8 cellular contexts compared by ENCODE assay signal in the genomic region with DNA sequence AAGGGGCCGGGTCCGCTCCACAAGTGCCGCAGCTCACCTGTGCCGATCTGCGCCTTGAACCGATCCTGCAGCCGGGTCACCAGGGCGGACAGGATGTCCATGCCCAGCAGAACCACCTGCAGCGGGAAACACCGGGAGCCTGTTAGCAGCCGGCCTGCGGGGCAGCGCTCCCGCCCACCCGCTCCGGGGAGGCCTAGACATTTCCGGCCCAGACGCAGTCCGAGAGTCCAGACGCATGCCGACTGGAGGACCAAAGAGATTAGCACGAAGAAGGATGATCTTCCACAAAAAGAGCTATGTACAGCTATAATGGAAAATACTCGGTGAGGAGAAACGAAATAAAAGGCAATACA. TPM values are rescaled to one million over a fixed set of nuclear protein-coding genes. Genes with fewer than 3 reads are reported as not detected.
DNase-seq lines count a peak whose midpoint lies in the region; ATAC-seq, FAIRE-seq and TF ChIP-seq lines count a peak whose summit lies in the region.

No MANE protein-coding gene starts in this region.

- no peak for TF ChIP-seq EP300 in A549 (IDR thresholded peaks at IDR 0.05)

- H3K9me3 Mint-ChIP-seq in activated naive CD8-positive, alpha-beta T cell treated with anti-CD3 and anti-CD28 coated beads, Interleukin-2, amount 10 ng/mL, durations not matched to agents 7 days and 5 days: no peaks in the 10 kb centered on the region

- peak; percentile 42 for TF ChIP-seq POLR2A in A549 (IDR thresholded peaks at IDR 0.05; ENCODE audit: low read length)

- H3K9ac ChIP-seq in rectal smooth muscle tissue (ENCODE audit: low read length): peak overlapping the region; percentile 7

- no peaks in the 10 kb centered on the region for H3K27me3 Mint-ChIP-seq in activated naive CD8-positive, alpha-beta T cell treated with anti-CD3 and anti-CD28 coated beads, Interleukin-2, amount 10 ng/mL, durations not matched to agents 7 days and 5 days

- H3K27ac ChIP-seq in A549: peak overlapping the region; percentile 91 to 99
- peak overlapping the region; percentile 97 for H3K27ac ChIP-seq in rectal smooth muscle tissue (ENCODE audit: low read depth, low read length)

- TF ChIP-seq CTCF in A549 (IDR thresholded peaks at IDR 0.05): no peak
- no peak for TF ChIP-seq CTCF in GM10248 (IDR thresholded peaks at IDR 0.05; ENCODE audit: control extremely low read depth, extremely low read depth, low read depth, missing control alignments)

- H3K4me2 ChIP-seq in A549: peak overlapping the region; percentile 91

- H3K4me3 Mint-ChIP-seq in activated naive CD8-positive, alpha-beta T cell treated with anti-CD3 and anti-CD28 coated beads, Interleukin-2, amount 10 ng/mL, durations not matched to agents 7 days and 5 days: peak overlapping the region; percentile 91

- H3K36me3 Mint-ChIP-seq in activated naive CD8-positive, alpha-beta T cell treated with anti-CD3 and anti-CD28 coated beads, Interleukin-2, amount 10 ng/mL, durations not matched to agents 7 days and 5 days: peaks cover 13% of the 10 kb centered on the region

- CTCF ChIA-PET in A549 (lab: Yijun Ruan, JAX) (interaction anchor here (0.6 to 4.0 kb wide), 7 partner anchors 9 to 190 kb away, joined by 3 to 29 read pairs (median 4); no protein-coding TSS in a partner anchor), GM10248 (lab: Yijun Ruan, JAX) (interaction anchor here (0.7 to 4.1 kb wide), 19 partner anchors 9 to 225 kb away, joined by 3 to 20 read pairs (median 4); partner anchors contain the start of gene TSN)

- ATAC-seq in A549 (peak; percentile 86), HG02610 (IDR thresholded peaks at IDR 0.05; ENCODE audit: unreplicated experiment) (peak; percentile 53), left ventricle myocardium superior (peak; percentile 72)
- ATAC-seq in activated naive CD8-positive, alpha-beta T cell treated with anti-CD3 and anti-CD28 coated beads, Interleukin-2, amount 10 ng/mL, durations not matched to agents 7 days and 5 days (ENCODE audit: low read depth): peak; percentile 48

- peak overlapping the region; percentile 98 for H3K27ac Mint-ChIP-seq in activated naive CD8-positive, alpha-beta T cell treated with anti-CD3 and anti-CD28 coated beads, Interleukin-2, amount 10 ng/mL, durations not matched to agents 7 days and 5 days

- peaks cover 28% of the 10 kb centered on the region for H3K4me1 ChIP-seq in A549
- peaks cover 7% of the 10 kb centered on the region for H3K4me1 ChIP-seq in rectal smooth muscle tissue (ENCODE audit: control insufficient read depth, insufficient read depth, low read length)

- peaks cover 31% of the 10 kb centered on the region for H3K4me1 Mint-ChIP-seq in activated naive CD8-positive, alpha-beta T cell treated with anti-CD3 and anti-CD28 coated beads, Interleukin-2, amount 10 ng/mL, durations not matched to agents 7 days and 5 days

- no peaks in the 10 kb centered on the region for H3K27me3 ChIP-seq in rectal smooth muscle tissue (ENCODE audit: control insufficient read depth, insufficient read depth, low read length)

- H3K9me3 ChIP-seq in A549: no peaks in the 10 kb centered on the region

- FAIRE-seq in A549 (lab: Jason Lieb, UNC): no peak

- DNase-seq in A549 (ENCODE audit: low read depth in 1 of 2, low spot score in 1 of 2): peak; percentile 66 to 84
- DNase-seq in GM10248 (ENCODE audit: extremely low spot score): peak; percentile 78
- DNase-seq in NCI-H146 treated with DMSO at 0.1 percent for 48 hours (lab: John Stamatoyannopoulos, UW; ENCODE audit: unreplicated experiment): peak; percentile 94
- DNase-seq in activated naive CD8-positive, alpha-beta T cell treated with anti-CD3 and anti-CD28 coated beads, Interleukin-2, amount 10 ng/mL, durations not matched to agents 7 days and 5 days: peak; percentile 74
- DNase-seq in left ventricle myocardium superior: peak; percentile 82
- no peak for DNase-seq in stimulated activated CD4-positive, alpha-beta T cell treated with anti-CD3 and anti-CD28 coated beads, Interleukin-4, amount 100 ng/mL, for 24 hours

- H3K4me3 ChIP-seq in A549: peak overlapping the region; percentile 61
- peak overlapping the region; percentile 62 for H3K4me3 ChIP-seq in rectal smooth muscle tissue (ENCODE audit: low read length)

- intact Hi-C loops in left ventricle myocardium superior (cut with micrococcal nuclease): loop anchor here (5.0 kb wide), 2 partner anchors 117 to 187 kb away; partner anchors contain the start of gene CLASP1

- TF ChIP-seq RAD21 in A549 (conservative IDR thresholded peaks at IDR 0.05 in 1 of 2, IDR thresholded peaks at IDR 0.05 in 1 of 2): no peak

- POLR2A ChIA-PET in A549 (lab: Yijun Ruan, JAX): interaction anchor here (0.6 to 4.3 kb wide), 39 partner anchors 9 to 802 kb away, joined by 3 to 118 read pairs (median 5); partner anchors contain the start of genes CLASP1 and NIFK
- POLR2A ChIA-PET in GM10248 (lab: Yijun Ruan, JAX): interaction anchor here (1.0 to 2.3 kb wide), 15 partner anchors 11 to 206 kb away, joined by 3 to 17 read pairs (median 8); partner anchors contain the start of genes CLASP1 and NIFK
- POLR2A ChIA-PET in activated naive CD8-positive, alpha-beta T cell treated with anti-CD3 and anti-CD28 coated beads, Interleukin-2, amount 10 ng/mL, durations not matched to agents 7 days and 5 days (lab: Charles Lee): interaction anchor here (0.6 to 3.9 kb wide), 39 partner anchors 9 to 1278 kb away, joined by 3 to 103 read pairs (median 4); partner anchors contain the start of genes CLASP1, NIFK and TSN

- H3K36me3 ChIP-seq in rectal smooth muscle tissue (ENCODE audit: control insufficient read depth, insufficient read depth, low read length): peaks cover 2% of the 10 kb centered on the region

- 2% methylated on average over 15 of the region's 24 CpGs for WGBS in A549 (ENCODE audit: missing lambda C conversion rate)

TF ChIP-seq in A549, 52 proteins besides CTCF, POLR2A, EP300 and RAD21:
- TF ChIP-seq, protein P1, sequence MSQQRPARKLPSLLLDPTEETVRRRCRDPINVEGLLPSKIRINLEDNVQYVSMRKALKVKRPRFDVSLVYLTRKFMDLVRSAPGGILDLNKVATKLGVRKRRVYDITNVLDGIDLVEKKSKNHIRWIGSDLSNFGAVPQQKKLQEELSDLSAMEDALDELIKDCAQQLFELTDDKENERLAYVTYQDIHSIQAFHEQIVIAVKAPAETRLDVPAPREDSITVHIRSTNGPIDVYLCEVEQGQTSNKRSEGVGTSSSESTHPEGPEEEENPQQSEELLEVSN (IDR thresholded peaks at IDR 0.05; ENCODE audit: borderline replicate concordance, low read depth): peak; percentile 56; the same call in 1 of the 2 replicates
- TF ChIP-seq MYC (IDR thresholded peaks at IDR 0.05; ENCODE audit: borderline replicate concordance, low read length) (peak; percentile 55; the same call in 1 of the 2 replicates), FOSB (CRISPR knock-in tag; IDR thresholded peaks at IDR 0.05) (no peak)
- TF ChIP-seq, protein P2, sequence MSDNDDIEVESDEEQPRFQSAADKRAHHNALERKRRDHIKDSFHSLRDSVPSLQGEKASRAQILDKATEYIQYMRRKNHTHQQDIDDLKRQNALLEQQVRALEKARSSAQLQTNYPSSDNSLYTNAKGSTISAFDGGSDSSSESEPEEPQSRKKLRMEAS (IDR thresholded peaks at IDR 0.05): peak; percentile 38

RNA-seq across cellular contexts. Expression of gene RNU4ATAC, which starts 0.5 kb away (rescaled TPM):
- polyA plus RNA-seq in A549 (2011; rRNA removed) (not detected in 2 replicates), A549 (2017; fragmentation: RNase III; extraction: RNeasy Plus Mini Kit Qiagen cat#74134 plus additional on column Dnase treatment) (not detected in 3 replicates)
- polyA plus RNA-seq in A549 (2012; cell fraction: cytosol; rRNA removed): not detected in 2 replicates
- not detected in 2 replicates for polyA plus RNA-seq in A549 (2012; cell fraction: nucleus; rRNA removed)
- polyA minus RNA-seq in A549 (2011; rRNA and poly(A)+ RNA removed): under 0.01 TPM in 2 replicates
- total RNA-seq in activated naive CD8-positive, alpha-beta T cell treated with anti-CD3 and anti-CD28 coated beads, Interleukin-2, amount 10 ng/mL, durations not matched to agents 7 days and 5 days: not detected
- not detected for total RNA-seq in left ventricle myocardium superior
